Comparison of ENCODE assay signal across 19 cellular contexts in genomic region chrX:69289046-69289838, GRCh38.
A peak's percentile ranks its signal among the peaks of the same experiment; 100 is the strongest.
DNase-seq lines count a peak whose midpoint lies in the region; TF ChIP-seq lines count a peak whose summit lies in the region.
"Had no signal": no experiment of that assay in that cellular context is flagged by ENCODE, and none has a peak within 500 bp of the region (broad histone marks: within the 10 kb centered on the region; RNA-seq: fewer than 3 reads in every experiment).

No MANE protein-coding gene starts in this region.

- no peaks in the 10 kb centered on the region for H3K36me3 ChIP-seq in NT2/D1 (ENCODE audit: insufficient read depth, insufficient read length, low read length)
- no peaks in the 10 kb centered on the region for H3K36me3 ChIP-seq in thyroid gland
- no peaks in the 10 kb centered on the region for H3K36me3 ChIP-seq in WERI-Rb-1

- TF ChIP-seq POLR2A in thyroid gland (IDR thresholded peaks at IDR 0.05) = no peak

- peak overlapping the region; percentile 12 for H3K9ac ChIP-seq in NT2/D1 (ENCODE audit: insufficient read length, low read depth)

- DNase-seq in G401 (ENCODE audit: low spot score) (peak; percentile 6), NT2/D1 (ENCODE audit: low read depth, low spot score) (no peak), thyroid gland (peak; percentile 46 to 62), AG20443 (ENCODE audit: low spot score) (no peak), WERI-Rb-1 (no peak), GM13977 (ENCODE audit: low spot score) (no peak)
- DNase-seq: ACHN; CD4-positive, alpha-beta T cell; GOT3; HFFc6; Karpas-422; NCI-H1436; NCI-H2029; NCI-H2171 treated with DMSO at 0.1 percent for 48 hours; NCI-H446; NCI-H526 treated with DMSO at 0.1 percent for 48 hours; NK-92 treated with Interleukin-12 subunit alpha and Interleukin-12 subunit beta, amount 100 ng/mL, for 24 hours; Right ventricle myocardium superior had no signal

- H3K4me3 ChIP-seq in NT2/D1 (ENCODE audit: insufficient read length, low read depth) (no peak overlapping the region), iPS-18c (ENCODE audit: insufficient read depth, low read depth, low read length) (peak overlapping the region; percentile 15; the same call in 1 of the 2 replicates), thyroid gland (replicated peaks in 1 of 3) (no peak overlapping the region), WERI-Rb-1 (ENCODE audit: low read depth, low read length) (no peak overlapping the region)

- WGBS in thyroid gland, 2 donors = 31 to 47% methylated on average over 7 to 8 of the region's 11 CpGs

- peaks cover 21% of the 10 kb centered on the region for H3K4me1 ChIP-seq in NT2/D1 (ENCODE audit: insufficient read depth, insufficient read length)
- H3K4me1 ChIP-seq in thyroid gland = peaks cover 5 to 14% of the 10 kb centered on the region in 2 donors

- TF ChIP-seq CTCF in thyroid gland (IDR thresholded peaks at IDR 0.05) (peak in 1 of 6 experiments; percentile 13), WERI-Rb-1 (IDR thresholded peaks at IDR 0.05; ENCODE audit: low read depth, low read length) (no peak), GM13977 (IDR thresholded peaks at IDR 0.05; ENCODE audit: extremely low read depth, insufficient read depth, missing control alignments) (no peak)

- in situ Hi-C loops in G401 (cut with HindIII; ENCODE audit: low sequenced_read_pairs) = no loop called here
- in situ Hi-C loops in GM13977 (cut with MboI; ENCODE audit: low pct_unique_long_range_greater_than_20kb, low sequenced_read_pairs, unreplicated experiment) = no loop called here

- H3K27ac ChIP-seq in thyroid gland = peak overlapping the region in 1 of 3 donors; percentile 7
- no peak overlapping the region for H3K27ac ChIP-seq in WERI-Rb-1

- peaks cover 19% of the 10 kb centered on the region for H3K27me3 ChIP-seq in NT2/D1 (ENCODE audit: insufficient read depth, insufficient read length)
- H3K27me3 ChIP-seq in thyroid gland = no peaks in the 10 kb centered on the region
- H3K27me3 ChIP-seq in WERI-Rb-1 (ENCODE audit: insufficient read depth, low read depth, severe bottlenecking) = peaks cover 12% of the 10 kb centered on the region

- intact Hi-C loops in thyroid gland (cut with DNase I) = loop anchor here (10.0 kb wide), 1 partner anchor 464 kb away; the partner anchor contains the start of gene EFNB1

- no peaks in the 10 kb centered on the region for H3K9me3 ChIP-seq in NT2/D1 (ENCODE audit: insufficient read depth, low read length)
- peaks cover 5% of the 10 kb centered on the region for H3K9me3 ChIP-seq in iPS-18c (ENCODE audit: control insufficient read depth, insufficient read depth, low read length)
- no peaks in the 10 kb centered on the region for H3K9me3 ChIP-seq in thyroid gland
- no peaks in the 10 kb centered on the region for H3K9me3 ChIP-seq in WERI-Rb-1 (ENCODE audit: severe bottlenecking)

Comparison
In these comparisons a context has a peak if more than half of its experiments do, and no peak if none do; other contexts are left out.
1. DNase-seq: peak in G401 (single experiment) and thyroid gland (2 of 2); none in NT2/D1 (single experiment), AG20443 (single experiment), WERI-Rb-1 (single experiment) and GM13977 (single experiment).